In genomic region chr7:115676080-115676479, GRCh38 we compare ENCODE assay signal across 8 cellular contexts.
DNase-seq lines count a peak whose midpoint lies in the region; ATAC-seq, FAIRE-seq and TF ChIP-seq lines count a peak whose summit lies in the region.

No MANE protein-coding gene starts in this region.

- H3K9me3 ChIP-seq in AG04450 (ENCODE audit: control insufficient read depth, insufficient read depth, low read length) (no peaks in the 10 kb centered on the region), WERI-Rb-1 (ENCODE audit: severe bottlenecking) (no peaks in the 10 kb centered on the region), HepG2 (ENCODE audit: low read length) (no peaks in the 10 kb centered on the region)

- BruUV-seq in HepG2 (replicated peaks; lab: Mats Ljungman, UMichigan) = no TSS peak

- no peaks in the 10 kb centered on the region for H3K79me2 ChIP-seq in HepG2 (ENCODE audit: insufficient read depth, low read length)

- H4K20me1 ChIP-seq in HepG2 (ENCODE audit: insufficient read depth, low read length) = no peaks in the 10 kb centered on the region

- no peak for ATAC-seq in HepG2
- no peak for ATAC-seq in GM18909 (IDR thresholded peaks at IDR 0.05; ENCODE audit: poor library complexity, unreplicated experiment)
- no peak for ATAC-seq in activated CD8-positive, alpha-beta T cell treated with anti-CD3 and anti-CD28 coated beads, Interleukin-2, amount 10 ng/mL, durations not matched to agents 7 days and 5 days

- peaks cover 34% of the 10 kb centered on the region for H3K4me1 ChIP-seq in HepG2 (ENCODE audit: insufficient read depth, low read length)

- TF ChIP-seq EP300 in HepG2 (IDR thresholded peaks at IDR 0.05; ENCODE audit: low read depth in 2 of 2, low read length in 2 of 2) (no peak), HepG2 (CRISPR knock-in tag; IDR thresholded peaks at IDR 0.05; ENCODE audit: borderline replicate concordance) (no peak)

- H3K4me2 ChIP-seq in HepG2 (ENCODE audit: low read depth, low read length) = no peak overlapping the region

- H3K27me3 ChIP-seq in AG04450 (ENCODE audit: control insufficient read depth, insufficient read depth, low read length) (no peaks in the 10 kb centered on the region), WERI-Rb-1 (ENCODE audit: insufficient read depth, low read depth, severe bottlenecking) (no peaks in the 10 kb centered on the region), HepG2 (ENCODE audit: control insufficient read depth in 1 of 2, insufficient read depth in 2 of 2, low read length in 2 of 2) (no peaks in the 10 kb centered on the region)

- H3K4me3 ChIP-seq in AG04450 (ENCODE audit: low read depth, low read length) (no peak overlapping the region), HFF-Myc (replicated peaks; ENCODE audit: low read depth, low read length) (no peak overlapping the region), WERI-Rb-1 (ENCODE audit: low read depth, low read length) (peak overlapping the region; percentile 36), HepG2 (replicated peaks in 1 of 3; ENCODE audit: insufficient read depth in 1 of 3, low read depth in 2 of 3, low read length in 3 of 3) (no peak overlapping the region)

- CTCF ChIA-PET in AG04450 (lab: Charles Lee) = interaction anchor here (0.6 to 1.8 kb wide), 8 partner anchors 20 to 811 kb away, joined by 3 to 6 read pairs (median 3); no protein-coding TSS in a partner anchor
- CTCF ChIA-PET in HepG2 (lab: Yijun Ruan, JAX; ENCODE audit: low intra/inter-chr PET ratio, low total read pairs) = no interaction called here
- CTCF ChIA-PET in activated CD8-positive, alpha-beta T cell treated with anti-CD3 and anti-CD28 coated beads, Interleukin-2, amount 10 ng/mL, durations not matched to agents 7 days and 5 days (lab: Charles Lee) = no interaction called here

- H3K36me3 ChIP-seq in WERI-Rb-1 (no peaks in the 10 kb centered on the region), HepG2 (replicated peaks in 1 of 2; ENCODE audit: control insufficient read depth in 1 of 2, insufficient read depth in 2 of 2, low read length in 2 of 2) (no peaks in the 10 kb centered on the region)

- no peak overlapping the region for H3K4me3 Mint-ChIP-seq in activated CD8-positive, alpha-beta T cell treated with anti-CD3 and anti-CD28 coated beads, Interleukin-2, amount 10 ng/mL, durations not matched to agents 7 days and 5 days

- no peaks in the 10 kb centered on the region for H3K4me1 Mint-ChIP-seq in activated CD8-positive, alpha-beta T cell treated with anti-CD3 and anti-CD28 coated beads, Interleukin-2, amount 10 ng/mL, durations not matched to agents 7 days and 5 days (ENCODE audit: low read depth)

- WGBS in HepG2 (ENCODE audit: low lambda C conversion rate) = 90% methylated on average over 10 of the region's 10 CpGs

- DNase-seq in AG04450 (ENCODE audit: low read depth, low spot score) (peak; percentile 11), HFF-Myc (ENCODE audit: extremely low read depth, low read depth) (no peak), WERI-Rb-1 (peak; percentile 70), HepG2 (ENCODE audit: low spot score) (no peak), NCI-H1694 (lab: John Stamatoyannopoulos, UW) (no peak)
- DNase-seq in stimulated activated CD8-positive, alpha-beta memory T cell treated with anti-CD3 and anti-CD28 coated beads, Interleukin-4, amount 100 ng/mL, for 48 hours = no peak
- DNase-seq in activated CD8-positive, alpha-beta T cell treated with anti-CD3 and anti-CD28 coated beads, Interleukin-2, amount 10 ng/mL, durations not matched to agents 7 days and 5 days = no peak

- H2AFZ ChIP-seq in HepG2 (ENCODE audit: low read length) = no peak overlapping the region

- no peak for TF ChIP-seq RAD21 in HepG2 (CRISPR knock-in tag; IDR thresholded peaks at IDR 0.05)

- TF ChIP-seq CTCF in AG04450 (IDR thresholded peaks at IDR 0.05; ENCODE audit: low read depth, low read length) (peak; percentile 42), HFF-Myc (IDR thresholded peaks at IDR 0.05; ENCODE audit: low read depth, low read length, missing control alignments) (peak; percentile 14), WERI-Rb-1 (IDR thresholded peaks at IDR 0.05; ENCODE audit: low read depth, low read length) (peak; percentile 49), HepG2 (CRISPR knock-in tag; IDR thresholded peaks at IDR 0.05) (peak; percentile 50)

- H3K27ac ChIP-seq in AG04450 (ENCODE audit: low read depth, low read length) (no peak overlapping the region), WERI-Rb-1 (no peak overlapping the region), HepG2 (ENCODE audit: extremely low read length, insufficient read depth, low read length) (no peak overlapping the region)

- no peak overlapping the region for H3K27ac Mint-ChIP-seq in activated CD8-positive, alpha-beta T cell treated with anti-CD3 and anti-CD28 coated beads, Interleukin-2, amount 10 ng/mL, durations not matched to agents 7 days and 5 days

- in situ Hi-C loops in HepG2 (cut with HindIII; ENCODE audit: extremely low pct_ligation_motif_present, low pct_unique_long_range_greater_than_20kb) = loop anchor here (25.0 kb wide), 1 partner anchor 814 kb away; no protein-coding TSS in a partner anchor

- POLR2A ChIA-PET in AG04450 (lab: Yijun Ruan, JAX) = no interaction called here
- POLR2A ChIA-PET in HepG2 (lab: Yijun Ruan, JAX) = no interaction called here
- POLR2A ChIA-PET in activated CD8-positive, alpha-beta T cell treated with anti-CD3 and anti-CD28 coated beads, Interleukin-2, amount 10 ng/mL, durations not matched to agents 7 days and 5 days (lab: Charles Lee) = no interaction called here

- TF ChIP-seq POLR2A in HepG2 (IDR thresholded peaks at IDR 0.05; ENCODE audit: insufficient read depth in 1 of 2, low read depth in 2 of 2, low read length in 2 of 2) = no peak

- intact Hi-C loops in HepG2 (cut with micrococcal nuclease; ENCODE audit: unreplicated experiment) = no loop called here

- no peak for FAIRE-seq in HepG2 (lab: Jason Lieb, UNC)

- no peak overlapping the region for H3K9ac ChIP-seq in HepG2 (ENCODE audit: insufficient read depth, low read depth, low read length)

- no peaks in the 10 kb centered on the region for H3K9me3 Mint-ChIP-seq in activated CD8-positive, alpha-beta T cell treated with anti-CD3 and anti-CD28 coated beads, Interleukin-2, amount 10 ng/mL, durations not matched to agents 7 days and 5 days (ENCODE audit: insufficient read depth)

- H3K27me3 Mint-ChIP-seq in activated CD8-positive, alpha-beta T cell treated with anti-CD3 and anti-CD28 coated beads, Interleukin-2, amount 10 ng/mL, durations not matched to agents 7 days and 5 days (ENCODE audit: low read depth) = no peaks in the 10 kb centered on the region

- no peaks in the 10 kb centered on the region for H3K36me3 Mint-ChIP-seq in activated CD8-positive, alpha-beta T cell treated with anti-CD3 and anti-CD28 coated beads, Interleukin-2, amount 10 ng/mL, durations not matched to agents 7 days and 5 days (ENCODE audit: low read depth)

TF ChIP-seq in HepG2, 621 proteins besides CTCF, POLR2A, EP300 and RAD21:
- peak; percentile 46 for TF ChIP-seq STAG1 (CRISPR knock-in tag; IDR thresholded peaks at IDR 0.05)
- no peak for TF ChIP-seq ZFX (CRISPR knock-in tag; IDR thresholded peaks at IDR 0.05; ENCODE audit: low read depth)
TF ChIP-seq in HepG2: peak in this region for 1.

Comparison
In these comparisons a context has a peak if more than half of its experiments do, and no peak if none do; other contexts are left out.
1. DNase-seq: peak in AG04450 (single experiment) and WERI-Rb-1 (single experiment); none in HFF-Myc (single experiment), HepG2 (single experiment), stimulated activated CD8-positive, alpha-beta memory T cell treated with anti-CD3 and anti-CD28 coated beads, Interleukin-4, amount 100 ng/mL, for 48 hours (single experiment), NCI-H1694 (single experiment) and activated CD8-positive, alpha-beta T cell treated with anti-CD3 and anti-CD28 coated beads, Interleukin-2, amount 10 ng/mL, durations not matched to agents 7 days and 5 days (single experiment).
2. Peak in every context shown above with its lines, with median percentiles within 50 percentile points of each other: CTCF ChIP-seq.